In the genomic region with DNA sequence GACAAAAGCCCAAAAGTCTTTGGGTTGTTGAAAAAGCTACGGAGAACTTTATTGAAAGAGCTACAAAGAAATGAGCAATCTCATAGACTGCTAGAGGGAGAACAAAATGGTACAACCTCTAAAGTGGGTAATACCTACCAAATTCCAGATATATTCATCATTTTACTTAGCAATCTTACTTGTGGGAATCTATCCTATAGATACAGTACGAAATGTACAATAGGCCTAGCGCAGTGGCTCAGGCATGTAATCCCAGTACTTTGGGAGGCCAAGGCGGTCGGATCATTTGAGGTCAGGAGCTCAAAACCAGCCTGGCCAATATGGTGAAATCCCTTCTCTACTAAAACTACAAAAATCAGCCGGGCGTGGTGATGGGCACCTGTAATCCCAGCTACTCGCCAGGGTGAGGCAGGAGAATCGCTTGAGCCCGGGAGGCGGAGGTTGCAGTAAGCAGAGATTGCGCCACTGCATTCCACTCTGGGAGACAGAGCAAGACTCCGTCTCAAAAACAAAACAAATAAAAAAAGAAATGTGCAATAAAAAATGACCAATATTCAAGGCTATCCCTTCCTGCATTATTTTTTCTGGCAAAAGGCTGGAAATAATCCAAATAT, we compare ENCODE assay signal across 23 cellular contexts. TPM values are rescaled to one million over a fixed set of nuclear protein-coding genes. Genes with fewer than 3 reads are reported as not detected.
DNase-seq lines count a peak whose midpoint lies in the region; ATAC-seq, FAIRE-seq and TF ChIP-seq lines count a peak whose summit lies in the region.
"Had no signal": no experiment of that assay in that cellular context is flagged by ENCODE, and none has a peak within 500 bp of the region (broad histone marks: within the 10 kb centered on the region; RNA-seq: fewer than 3 reads in every experiment).

No MANE protein-coding gene starts in this region.

- peak; percentile 82 for FAIRE-seq in H54 (lab: Jason Lieb, UNC)
- FAIRE-seq in H1 (lab: Jason Lieb, UNC), result peak; percentile 66
- FAIRE-seq: keratinocyte had no signal

- H3K4ac ChIP-seq in H1 (replicated peaks; ENCODE audit: insufficient read length, low read depth, low read length), result no peak overlapping the region
- H3K4ac ChIP-seq in mesenchymal stem cell (ENCODE audit: low read depth in 1 of 2, low read length in 2 of 2), result no peak overlapping the region

- DNase-seq in H54 (ENCODE audit: insufficient read length, low spot score) (no peak), PC-9 (peak in 1 of 2 experiments; percentile 45), H1 (ENCODE audit: low read depth in 1 of 2, low spot score in 2 of 2) (peak in 1 of 2 experiments; percentile 58), mesenchymal stem cell (peak; percentile 35), A172 (ENCODE audit: low spot score) (no peak), testis (no peak), anterior cingulate cortex (lab: John Stamatoyannopoulos, UW) (no peak)
- DNase-seq: activated CD4-positive, alpha-beta T cell treated with anti-CD3 and anti-CD28 coated beads for 36 hours; activated naive CD4-positive, alpha-beta T cell treated with anti-CD3 and anti-CD28 coated beads, Interleukin-2, amount 50 U/mL, for 16 hours; AML-193; DMS79; hippocampal formation; NCI-H1436 treated with DMSO at 0.1 percent for 48 hours; nucleus accumbens; SK-N-SH; spleen; stimulated activated CD4-positive, alpha-beta T cell treated with anti-CD3 and anti-CD28 coated beads, Interleukin-4, amount 100 ng/mL, for 4 hours; stomach; T1000 had no signal

- H2BK120ac ChIP-seq in H1 (replicated peaks; ENCODE audit: low read depth, low read length), result no peak overlapping the region
- H2BK120ac ChIP-seq in mesenchymal stem cell (ENCODE audit: low read depth, low read length), result no peak overlapping the region

- TF ChIP-seq RAD21 in H1 (IDR thresholded peaks at IDR 0.05 in 1 of 2, conservative IDR thresholded peaks at IDR 0.05 in 1 of 2; ENCODE audit: low read depth in 2 of 2, low read length in 2 of 2), result peak; percentile 45 to 47

- no peak for TF ChIP-seq EP300 in H1 (IDR thresholded peaks at IDR 0.05; ENCODE audit: borderline replicate concordance in 1 of 2, low read depth in 2 of 2, low read length in 2 of 2)

- no peaks in the 10 kb centered on the region for H3K9me2 ChIP-seq in PC-9 (ENCODE audit: insufficient read depth)
- H3K9me2 ChIP-seq: SK-N-SH had no signal

- H2BK5ac ChIP-seq in H1 (ENCODE audit: low read depth, low read length) (no peak overlapping the region), mesenchymal stem cell (ENCODE audit: low read depth, low read length, poor library complexity, severe bottlenecking) (no peak overlapping the region)

- peaks cover 1% of the 10 kb centered on the region; the same call in 1 of the 2 replicates for H3K23me2 ChIP-seq in H1 (ENCODE audit: low read depth, low read length)

- no peak overlapping the region for H2AFZ ChIP-seq in PC-9
- no peak overlapping the region for H2AFZ ChIP-seq in H1 (ENCODE audit: low read length)
- H2AFZ ChIP-seq in mesenchymal stem cell (ENCODE audit: low read depth, low read length), result no peak overlapping the region

- H3K27ac ChIP-seq in PC-9 (no peak overlapping the region), H1 (ENCODE audit: low read depth, low read length) (no peak overlapping the region), mesenchymal stem cell (ENCODE audit: low read length, poor library complexity, severe bottlenecking) (no peak overlapping the region), testis (no peak overlapping the region)
- H3K27ac ChIP-seq: coronary artery, spleen, stomach had no signal

- H4K91ac ChIP-seq in H1 (replicated peaks; ENCODE audit: insufficient read length, low read length), result no peak overlapping the region
- H4K91ac ChIP-seq in mesenchymal stem cell (ENCODE audit: low read length), result no peak overlapping the region

- H3K23ac ChIP-seq in H1 (ENCODE audit: insufficient read length), result no peak overlapping the region
- no peak overlapping the region for H3K23ac ChIP-seq in mesenchymal stem cell (ENCODE audit: low read length in 2 of 2)

- ATAC-seq in GM21529 (IDR thresholded peaks at IDR 0.05; ENCODE audit: unreplicated experiment), result no peak
- ATAC-seq: activated CD4-positive, alpha-beta T cell treated with anti-CD3 and anti-CD28 coated beads for 36 hours had no signal

- TF ChIP-seq CTCF in PC-9 (conservative IDR thresholded peaks at IDR 0.05) (0 out of 2 replicates have a peak, but pooled peaks have one; percentile 27), H1 (IDR thresholded peaks at IDR 0.05; ENCODE audit: control extremely low read depth in 1 of 3, insufficient read depth in 1 of 3, low read depth in 1 of 3, low read length in 3 of 3) (peak; percentile 48 to 58 (median 54)), testis (IDR thresholded peaks at IDR 0.05) (no peak)

- H3K27me3 ChIP-seq in PC-9 (ENCODE audit: insufficient read depth, low read depth) (no peaks in the 10 kb centered on the region), H1 (replicated peaks in 1 of 4; ENCODE audit: control insufficient read depth in 3 of 4, extremely low read depth in 1 of 4, insufficient read depth in 3 of 4, low read length in 3 of 4) (no peaks in the 10 kb centered on the region), mesenchymal stem cell (ENCODE audit: control insufficient read depth in 1 of 2, insufficient read depth in 1 of 2, low read length in 2 of 2) (no peaks in the 10 kb centered on the region), testis (no peaks in the 10 kb centered on the region)
- H3K27me3 ChIP-seq: spleen, stomach had no signal

- H4K5ac ChIP-seq in H1 (ENCODE audit: insufficient read length, low read depth, low read length), result no peak overlapping the region

- H4K8ac ChIP-seq in H1 (ENCODE audit: extremely low read depth, insufficient read depth, low read length), result no peak overlapping the region
- no peak overlapping the region for H4K8ac ChIP-seq in mesenchymal stem cell (ENCODE audit: low read length)

- POLR2A ChIA-PET in PC-9 (lab: Charles Lee; ENCODE audit: unreplicated experiment), result interaction anchor here (0.6 kb wide), 1 partner anchor 678 kb away, joined by 5 read pairs; no protein-coding TSS in a partner anchor
- POLR2A ChIA-PET in H1 (lab: Charles Lee; ENCODE audit: partially characterized antibody), result interaction anchor here (0.9 to 2.0 kb wide), 2 partner anchors 9 to 12 kb away, joined by 4 to 8 read pairs; no protein-coding TSS in a partner anchor

- no peaks in the 10 kb centered on the region for H4K20me1 ChIP-seq in PC-9 (ENCODE audit: insufficient read depth)
- H4K20me1 ChIP-seq in H1 (replicated peaks in 1 of 2; ENCODE audit: control insufficient read depth in 1 of 2, insufficient read depth in 2 of 2, low read length in 2 of 2), result peaks cover 0 to 6% of the 10 kb centered on the region in 2 experiments

- H2BK15ac ChIP-seq in H1 (ENCODE audit: low read length) (no peak overlapping the region), mesenchymal stem cell (ENCODE audit: low read depth, poor library complexity, severe bottlenecking) (no peak overlapping the region)

- H3K9ac ChIP-seq in H1 (replicated peaks in 1 of 4; ENCODE audit: extremely low read depth in 1 of 4, low read depth in 3 of 4, low read length in 3 of 4), result no peak overlapping the region
- no peak overlapping the region for H3K9ac ChIP-seq in mesenchymal stem cell (ENCODE audit: low read length)
- H3K9ac ChIP-seq: SK-N-SH had no signal

- H3K14ac ChIP-seq in H1 (ENCODE audit: insufficient read length), result no peak overlapping the region
- no peak overlapping the region for H3K14ac ChIP-seq in mesenchymal stem cell (ENCODE audit: low read length in 2 of 2)

- no peak overlapping the region for H3K4me2 ChIP-seq in PC-9
- no peak overlapping the region for H3K4me2 ChIP-seq in H1 (ENCODE audit: insufficient read depth in 1 of 2, low read depth in 2 of 2, low read length in 2 of 2)
- no peak overlapping the region for H3K4me2 ChIP-seq in mesenchymal stem cell (ENCODE audit: low read length, poor library complexity, severe bottlenecking)
- H3K4me2 ChIP-seq: SK-N-SH had no signal

- H3F3A ChIP-seq in PC-9 (ENCODE audit: insufficient read depth, low read depth), result no peaks in the 10 kb centered on the region

- peaks cover 39% of the 10 kb centered on the region for H3K79me2 ChIP-seq in PC-9 (ENCODE audit: low read depth)
- peaks cover 0 to 41% of the 10 kb centered on the region in 2 experiments; a peak in 2 of 4 replicates for H3K79me2 ChIP-seq in H1 (ENCODE audit: control insufficient read depth in 1 of 2, insufficient read depth in 2 of 2, low read length in 2 of 2)

- no peak overlapping the region for H3K18ac ChIP-seq in H1 (ENCODE audit: extremely low read depth, low read length)
- no peak overlapping the region for H3K18ac ChIP-seq in mesenchymal stem cell (ENCODE audit: low read depth in 1 of 2, low read length in 2 of 2)

- H3K79me1 ChIP-seq in H1 (ENCODE audit: low read depth, low read length) (no peaks in the 10 kb centered on the region), mesenchymal stem cell (replicated peaks; ENCODE audit: low read length, poor library complexity, severe bottlenecking) (peaks cover 23% of the 10 kb centered on the region)

- no peak for TF ChIP-seq POLR2A in H54 (IDR thresholded peaks at IDR 0.05; ENCODE audit: low read depth, low read length)
- no peak for TF ChIP-seq POLR2A in H1 (IDR thresholded peaks at IDR 0.05; ENCODE audit: control extremely low read depth in 1 of 2, low read depth in 2 of 2, low read length in 2 of 2)
- TF ChIP-seq POLR2A in testis (IDR thresholded peaks at IDR 0.05), result no peak

- H3K9me3 ChIP-seq in PC-9 (ENCODE audit: insufficient read depth, low read depth) (no peaks in the 10 kb centered on the region), H1 (ENCODE audit: insufficient read depth in 2 of 2, low read depth in 1 of 2, low read length in 1 of 2) (no peaks in the 10 kb centered on the region), mesenchymal stem cell (ENCODE audit: control insufficient read depth, low read length) (no peaks in the 10 kb centered on the region), testis (no peaks in the 10 kb centered on the region)
- H3K9me3 ChIP-seq: SK-N-SH, spleen, stomach had no signal

- CTCF ChIA-PET in PC-9 (lab: Charles Lee) (no interaction called here), H1 (lab: Charles Lee; ENCODE audit: partially characterized antibody) (interaction anchor here (1.0 to 3.2 kb wide), 18 partner anchors 8 to 135 kb away, joined by 3 to 19 read pairs (median 6); partner anchors contain the start of genes EXOC6B and SPR)

- no peak overlapping the region for H2BK20ac ChIP-seq in H1 (ENCODE audit: low read length)

- no TSS peak for BruUV-seq in PC-9 (replicated peaks; lab: Mats Ljungman, UMichigan)

- H2AK5ac ChIP-seq in H1 (ENCODE audit: low read depth, low read length) (no peak overlapping the region), mesenchymal stem cell (ENCODE audit: low read length, severe bottlenecking) (no peak overlapping the region)

- no peak overlapping the region for H2BK12ac ChIP-seq in H1 (ENCODE audit: low read depth, low read length)
- no peak overlapping the region for H2BK12ac ChIP-seq in mesenchymal stem cell (ENCODE audit: low read length in 2 of 2)

- intact Hi-C loops in PC-9 (cut with micrococcal nuclease; ENCODE audit: unreplicated experiment) (no loop called here), testis (cut with DNase I; ENCODE audit: low total_unique reads) (no loop called here)

- H3K56ac ChIP-seq in H1 (replicated peaks; ENCODE audit: insufficient read length, low read depth, low read length), result no peak overlapping the region

- no peak overlapping the region for H3K4me3 ChIP-seq in PC-9
- H3K4me3 ChIP-seq in H1 (ENCODE audit: extremely low read depth in 1 of 4, insufficient read depth in 2 of 4, low read depth in 3 of 4, low read length in 4 of 4), result no peak overlapping the region
- H3K4me3 ChIP-seq in mesenchymal stem cell (ENCODE audit: insufficient read depth in 1 of 2, low read depth in 1 of 2, low read length in 2 of 2), result no peak overlapping the region
- H3K4me3 ChIP-seq in testis, result no peak overlapping the region
- H3K4me3 ChIP-seq: coronary artery, lung, spleen, stomach had no signal

- H3K4me1 ChIP-seq in PC-9 (replicated peaks; ENCODE audit: insufficient read depth) (peaks cover 14% of the 10 kb centered on the region; the same call in 1 of the 2 replicates), H1 (replicated peaks in 1 of 4; ENCODE audit: control insufficient read depth in 3 of 4, insufficient read depth in 4 of 4, low read length in 3 of 4) (no peaks in the 10 kb centered on the region), mesenchymal stem cell (ENCODE audit: control insufficient read depth, insufficient read depth, low read depth, low read length) (peaks cover 3% of the 10 kb centered on the region), testis (no peaks in the 10 kb centered on the region)
- H3K4me1 ChIP-seq: spleen had no signal

- H3K36me3 ChIP-seq in PC-9 (ENCODE audit: low read depth) (no peaks in the 10 kb centered on the region; the same call in 1 of the 2 replicates), H1 (ENCODE audit: control insufficient read depth in 2 of 4, insufficient read depth in 4 of 4, low read length in 3 of 4) (no peaks in the 10 kb centered on the region), mesenchymal stem cell (ENCODE audit: control insufficient read depth in 1 of 2, insufficient read depth in 2 of 2, low read depth in 1 of 2, low read length in 2 of 2) (peaks cover 0 to under 1% of the 10 kb centered on the region in 2 experiments), testis (ENCODE audit: low read depth, missing control alignments) (no peaks in the 10 kb centered on the region)

- WGBS in H1 (ENCODE audit: extremely low coverage in 1 of 2, insufficient coverage in 1 of 2, insufficient read length in 1 of 2, insufficient replicate concordance in 2 of 2, low coverage in 1 of 2, low lambda C conversion rate in 2 of 2, missing lambda C conversion rate in 1 of 2), 2 experiments, result 74% methylated on average over 13 of the region's 13 CpGs; no CpG with 5 or more reads in 1 of the 2 experiments
- WGBS in mesenchymal stem cell, result 67% methylated on average over 12 of the region's 13 CpGs
- WGBS in testis, 2 donors, result 72 to 76% methylated on average over 13 of the region's 13 CpGs

RNA-seq across cellular contexts. Expression of gene EXOC6B, which starts 10.1 kb away (rescaled TPM):
- total RNA-seq in PC-9 (2021), result 30.2 and 34.3 TPM in 2 replicates
- 30.1 and 33.0 TPM in 2 replicates for total RNA-seq in H1 (2021; fragmentation: NEBNext Ultra II Directional; extraction: Animal tissue kit (Norgen Biotek cat#: 25700))
- polyA plus RNA-seq in H1 (2011; rRNA removed), result 13.5 and 18.3 TPM in 2 replicates
- polyA plus RNA-seq in H1 (2011; cell fraction: cytosol; rRNA removed), result 13.0 TPM
- polyA plus RNA-seq in H1 (2011; cell fraction: nucleus; rRNA removed), result 21.4 TPM
- 13.7 to 23.3 TPM (median 18.8 TPM) in 4 replicates for polyA plus RNA-seq in H1 (2012, experiment 1 of 2)
- polyA plus RNA-seq in H1 (2012, experiment 2 of 2), result 1.1 TPM
- polyA plus RNA-seq in H1 (2013, experiment 1 of 2), result 17.7 TPM
- polyA plus RNA-seq in H1 (2013, experiment 2 of 2), result 16.0 TPM
- polyA minus RNA-seq in H1 (2011; rRNA and poly(A)+ RNA removed), result 52.2 and 61.4 TPM in 2 replicates
- 50.8 TPM for polyA minus RNA-seq in H1 (2011; cell fraction: cytosol; rRNA and poly(A)+ RNA removed)
- polyA minus RNA-seq in H1 (2011; cell fraction: nucleus; rRNA and poly(A)+ RNA removed), result 61.1 TPM
- polyA plus RNA-seq in mesenchymal stem cell (2013, experiment 1 of 2), result 23.5 TPM
- polyA plus RNA-seq in mesenchymal stem cell (2013, experiment 2 of 2), result 22.0 TPM
- 26.1 and 34.4 TPM in 2 replicates for total RNA-seq in A172 (2014; rRNA removed; shearing (Covaris generic))
- 10 to 100 TPM; 27.7 to 45.2 TPM for total RNA-seq in testis
- polyA plus RNA-seq in testis (ENCODE audit: insufficient read depth, low read depth, low replicate concordance), result 31.7 TPM

Comparison
In these comparisons a context has a peak if more than half of its experiments do, and no peak if none do; other contexts are left out.
1. CTCF ChIP-seq: peak in PC-9 (single experiment) and H1 (3 of 3); none in testis (0 of 3).